ENCODE assay signal across 21 cellular contexts in the genomic region with DNA sequence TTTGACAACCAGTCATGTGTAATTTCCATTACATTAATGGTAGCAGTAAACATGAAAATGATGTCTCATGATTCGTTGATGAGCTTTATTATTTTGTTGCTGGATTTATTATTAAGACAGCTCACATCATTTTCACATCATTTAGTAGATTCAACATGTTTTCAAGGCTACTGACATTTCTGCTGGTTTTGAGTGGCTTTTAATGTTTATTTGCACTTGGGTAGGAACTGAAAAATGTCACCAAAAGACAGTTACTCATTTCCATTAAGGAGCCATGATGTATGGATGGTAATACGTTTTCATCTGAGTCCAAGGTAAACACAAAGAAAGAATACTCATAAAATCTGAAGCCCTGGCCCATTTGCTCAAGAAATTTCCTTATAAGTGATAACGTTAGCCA. TPM values are rescaled to one million over a fixed set of nuclear protein-coding genes. Genes with fewer than 3 reads are reported as not detected.
DNase-seq lines count a peak whose midpoint lies in the region; ATAC-seq, FAIRE-seq and TF ChIP-seq lines count a peak whose summit lies in the region.
"Had no signal": no experiment of that assay in that cellular context is flagged by ENCODE, and none has a peak within 500 bp of the region (broad histone marks: within the 10 kb centered on the region; RNA-seq: fewer than 3 reads in every experiment).

No MANE protein-coding gene starts in this region.

- peaks cover 1% of the 10 kb centered on the region for H3K27me3 Mint-ChIP-seq in GM23338 (ENCODE audit: insufficient read depth, low read depth, poor library complexity)

- H3K27ac Mint-ChIP-seq in GM23338, result no peak overlapping the region
- H3K27ac Mint-ChIP-seq: CD4-positive, alpha-beta memory T cell had no signal

- no peaks in the 10 kb centered on the region for H3K79me2 ChIP-seq in neural cell (replicated peaks; ENCODE audit: insufficient read depth, low read length)
- H3K79me2 ChIP-seq in GM23338 (replicated peaks; ENCODE audit: insufficient read depth), result no peaks in the 10 kb centered on the region

- no peak for TF ChIP-seq CTCF in A549 (IDR thresholded peaks at IDR 0.05)
- no peak for TF ChIP-seq CTCF in neural cell (IDR thresholded peaks at IDR 0.05; ENCODE audit: poor library complexity, severe bottlenecking)
- no peak for TF ChIP-seq CTCF in GM23338 (conservative IDR thresholded peaks at IDR 0.05; ENCODE audit: low read depth in 2 of 2)

- peak; percentile 96 for FAIRE-seq in A549 (lab: Jason Lieb, UNC)
- FAIRE-seq: GM12891, GM18507, H1 had no signal

- no peaks in the 10 kb centered on the region for H3K9me3 Mint-ChIP-seq in GM23338

- POLR2A ChIA-PET in A549 (lab: Yijun Ruan, JAX), result no interaction called here

- DNase-seq in A549 (ENCODE audit: low read depth in 1 of 2, low spot score in 1 of 2), result peak in 1 of 2 experiments; percentile 6
- DNase-seq in DMS53 (lab: John Stamatoyannopoulos, UW), result peak; percentile 31
- no peak for DNase-seq in NCI-H82 treated with DMSO at 0.1 percent for 48 hours (lab: John Stamatoyannopoulos, UW; ENCODE audit: unreplicated experiment)
- DNase-seq in NCI-H2081 (lab: John Stamatoyannopoulos, UW), result no peak
- DNase-seq in GM23338 (ENCODE audit: low spot score), result no peak
- DNase-seq: 8988T; C1 segment of cervical spinal cord; Calu3; CD4-positive, alpha-beta memory T cell; COR-L47; DMS153; DMS79 treated with DMSO at 0.1 percent for 48 hours; GF-D8; H7; HCEC 1CT had no signal

- H3K4me3 ChIP-seq in A549 (no peak overlapping the region), neural cell (ENCODE audit: low read length) (no peak overlapping the region), GM23338 (no peak overlapping the region)

- TF ChIP-seq RAD21 in A549 (conservative IDR thresholded peaks at IDR 0.05 in 1 of 2, IDR thresholded peaks at IDR 0.05 in 1 of 2) (no peak), neural cell (conservative IDR thresholded peaks at IDR 0.05) (no peak)

- H3K4me2 ChIP-seq in A549, result no peak overlapping the region
- no peak overlapping the region for H3K4me2 ChIP-seq in neural cell (ENCODE audit: low read length)
- H3K4me2 ChIP-seq in GM23338, result no peak overlapping the region

- no peaks in the 10 kb centered on the region for H3K9me3 ChIP-seq in A549
- H3K9me3 ChIP-seq in neural cell (ENCODE audit: low read length), result no peaks in the 10 kb centered on the region

- CTCF ChIA-PET in A549 (lab: Yijun Ruan, JAX), result no interaction called here

- H3K9ac ChIP-seq in neural cell (ENCODE audit: low read length), result no peak overlapping the region

- TF ChIP-seq EP300 in A549 (IDR thresholded peaks at IDR 0.05) (no peak), neural cell (conservative IDR thresholded peaks at IDR 0.05; ENCODE audit: poor library complexity, severe bottlenecking) (peak; percentile 76)

- H3K4me1 ChIP-seq in A549, result peaks cover 6% of the 10 kb centered on the region; the same call in 2 of the 3 replicates
- H3K4me1 ChIP-seq in GM23338 (ENCODE audit: insufficient read depth), result no peaks in the 10 kb centered on the region

- TF ChIP-seq POLR2A in A549 (IDR thresholded peaks at IDR 0.05; ENCODE audit: low read length), result no peak

- no peaks in the 10 kb centered on the region for H3K36me3 Mint-ChIP-seq in GM23338 (ENCODE audit: low read depth)
- H3K36me3 Mint-ChIP-seq: CD4-positive, alpha-beta memory T cell had no signal

- ATAC-seq in A549 (no peak), GM23338 (no peak)

- H3K27ac ChIP-seq in A549 (no peak overlapping the region), neural cell (ENCODE audit: low read length) (no peak overlapping the region), GM23338 (ENCODE audit: low read depth) (no peak overlapping the region)

- no peaks in the 10 kb centered on the region for H3K36me3 ChIP-seq in neural cell (ENCODE audit: insufficient read depth, low read length)
- no peaks in the 10 kb centered on the region for H3K36me3 ChIP-seq in GM23338 (ENCODE audit: insufficient read depth)

- no peaks in the 10 kb centered on the region for H4K20me1 ChIP-seq in neural cell (ENCODE audit: insufficient read depth)
- H4K20me1 ChIP-seq in GM23338 (replicated peaks; ENCODE audit: insufficient read depth), result no peaks in the 10 kb centered on the region

- WGBS in A549 (ENCODE audit: missing lambda C conversion rate), result 22% methylated on average over 3 of the region's 3 CpGs

- H3K27me3 ChIP-seq in neural cell (ENCODE audit: insufficient read depth, low read depth, low read length), result no peaks in the 10 kb centered on the region
- H3K27me3 ChIP-seq in GM23338 (ENCODE audit: insufficient read depth), result no peaks in the 10 kb centered on the region

- no peaks in the 10 kb centered on the region for H3K4me1 Mint-ChIP-seq in GM23338
- H3K4me1 Mint-ChIP-seq: CD4-positive, alpha-beta memory T cell had no signal

- H3K4me3 Mint-ChIP-seq in GM23338, result no peak overlapping the region
- H3K4me3 Mint-ChIP-seq: CD4-positive, alpha-beta memory T cell had no signal

- H2AFZ ChIP-seq in neural cell (ENCODE audit: low read depth, low read length) (no peak overlapping the region), GM23338 (no peak overlapping the region)

- H3K9me2 ChIP-seq in neural cell (ENCODE audit: insufficient read depth, low read length) (no peaks in the 10 kb centered on the region), GM23338 (ENCODE audit: insufficient read depth) (no peaks in the 10 kb centered on the region)

- H3F3A ChIP-seq in neural cell (ENCODE audit: insufficient read depth, low read length, poor library complexity, severe bottlenecking) (no peaks in the 10 kb centered on the region), GM23338 (replicated peaks; ENCODE audit: low read depth) (no peaks in the 10 kb centered on the region)

TF ChIP-seq in A549, 52 proteins besides CTCF, POLR2A, EP300 and RAD21 (continues in another document):
- TF ChIP-seq, protein P1, sequence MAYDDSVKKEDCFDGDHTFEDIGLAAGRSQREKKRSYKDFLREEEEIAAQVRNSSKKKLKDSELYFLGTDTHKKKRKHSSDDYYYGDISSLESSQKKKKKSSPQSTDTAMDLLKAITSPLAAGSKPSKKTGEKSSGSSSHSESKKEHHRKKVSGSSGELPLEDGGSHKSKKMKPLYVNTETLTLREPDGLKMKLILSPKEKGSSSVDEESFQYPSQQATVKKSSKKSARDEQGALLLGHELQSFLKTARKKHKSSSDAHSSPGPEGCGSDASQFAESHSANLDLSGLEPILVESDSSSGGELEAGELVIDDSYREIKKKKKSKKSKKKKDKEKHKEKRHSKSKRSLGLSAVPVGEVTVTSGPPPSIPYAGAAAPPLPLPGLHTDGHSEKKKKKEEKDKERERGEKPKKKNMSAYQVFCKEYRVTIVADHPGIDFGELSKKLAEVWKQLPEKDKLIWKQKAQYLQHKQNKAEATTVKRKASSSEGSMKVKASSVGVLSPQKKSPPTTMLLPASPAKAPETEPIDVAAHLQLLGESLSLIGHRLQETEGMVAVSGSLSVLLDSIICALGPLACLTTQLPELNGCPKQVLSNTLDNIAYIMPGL (CRISPR knock-in tag; IDR thresholded peaks at IDR 0.05; ENCODE audit: borderline replicate concordance), result no peak
- no peak for TF ChIP-seq TP53 (CRISPR knock-in tag; IDR thresholded peaks at IDR 0.05)
- TF ChIP-seq FOXS1 (CRISPR knock-in tag; IDR thresholded peaks at IDR 0.05), result no peak
- TF ChIP-seq ZC3H11A (IDR thresholded peaks at IDR 0.05), result no peak

TF ChIP-seq in neural cell, 6 proteins besides CTCF, POLR2A, EP300 and RAD21:
- TF ChIP-seq SMC3 (conservative IDR thresholded peaks at IDR 0.05; ENCODE audit: poor library complexity) (no peak), TAF1 (IDR thresholded peaks at IDR 0.05; ENCODE audit: low read depth) (no peak), POLR2AphosphoS5 (IDR thresholded peaks at IDR 0.05) (peak; percentile 54), EZH2 (IDR thresholded peaks at IDR 0.05; ENCODE audit: borderline replicate concordance, insufficient read depth, low read length, poor library complexity, severe bottlenecking) (no peak)

TF ChIP-seq in GM23338, 12 proteins besides CTCF, POLR2A, EP300 and RAD21 (continues in another document):
- no peak for TF ChIP-seq POLR2AphosphoS5 (IDR thresholded peaks at IDR 0.05; ENCODE audit: low read depth)
- TF ChIP-seq EZH2phosphoT487 (IDR thresholded peaks at IDR 0.05; ENCODE audit: unreplicated experiment), result no peak
- no peak for TF ChIP-seq STAT1 (IDR thresholded peaks at IDR 0.05; ENCODE audit: unreplicated experiment)
- TF ChIP-seq CREB1 (CRISPR knock-in tag; IDR thresholded peaks at IDR 0.05; ENCODE audit: low read depth), result no peak
- TF ChIP-seq NANOG (IDR thresholded peaks at IDR 0.05; ENCODE audit: borderline replicate concordance), result no peak
- no peak for TF ChIP-seq ZNF331 (CRISPR knock-in tag; IDR thresholded peaks at IDR 0.05; ENCODE audit: low read depth)
- TF ChIP-seq, protein P2, sequence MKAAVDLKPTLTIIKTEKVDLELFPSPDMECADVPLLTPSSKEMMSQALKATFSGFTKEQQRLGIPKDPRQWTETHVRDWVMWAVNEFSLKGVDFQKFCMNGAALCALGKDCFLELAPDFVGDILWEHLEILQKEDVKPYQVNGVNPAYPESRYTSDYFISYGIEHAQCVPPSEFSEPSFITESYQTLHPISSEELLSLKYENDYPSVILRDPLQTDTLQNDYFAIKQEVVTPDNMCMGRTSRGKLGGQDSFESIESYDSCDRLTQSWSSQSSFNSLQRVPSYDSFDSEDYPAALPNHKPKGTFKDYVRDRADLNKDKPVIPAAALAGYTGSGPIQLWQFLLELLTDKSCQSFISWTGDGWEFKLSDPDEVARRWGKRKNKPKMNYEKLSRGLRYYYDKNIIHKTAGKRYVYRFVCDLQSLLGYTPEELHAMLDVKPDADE (IDR thresholded peaks at IDR 0.05), result no peak
- TF ChIP-seq EZH2 (IDR thresholded peaks at IDR 0.05; ENCODE audit: low read depth, unreplicated experiment), result no peak

RNA-seq across cellular contexts. Expression of a gene that starts 14.9 kb away (rescaled TPM):
- 21.9 and 26.1 TPM in 2 replicates for polyA plus RNA-seq in A549 (2011; rRNA removed)
- polyA plus RNA-seq in A549 (2012; cell fraction: cytosol; rRNA removed), result 2.4 and 3.0 TPM in 2 replicates
- polyA plus RNA-seq in A549 (2012; cell fraction: nucleus; rRNA removed), result 4.0 and 6.2 TPM in 2 replicates
- 5.5 to 8.6 TPM (median 6.5 TPM) in 3 replicates for polyA plus RNA-seq in A549 (2017; fragmentation: RNase III; extraction: RNeasy Plus Mini Kit Qiagen cat#74134 plus additional on column Dnase treatment)
- 13.2 and 14.7 TPM in 2 replicates for polyA minus RNA-seq in A549 (2011; rRNA and poly(A)+ RNA removed)
- not detected in 2 replicates for polyA plus RNA-seq in neural cell
- polyA minus RNA-seq in neural cell, result not detected in 2 replicates
- 0.12 TPM in 1 of 2 replicates, not detected in the other for total RNA-seq in GM23338 (2014; rRNA removed; shearing (Covaris generic))
- 0.07 and 0.32 TPM in 2 replicates for polyA plus RNA-seq in GM23338 (2016; fragmentation: Nextera tagmentation; extraction: Ambion mirVana)
- total RNA-seq: A673, G401 had no signal
- polyA plus RNA-seq: CD4-positive, alpha-beta memory T cell; H1 had no signal
